ENCODE assay signal across 21 cellular contexts in the genomic region with DNA sequence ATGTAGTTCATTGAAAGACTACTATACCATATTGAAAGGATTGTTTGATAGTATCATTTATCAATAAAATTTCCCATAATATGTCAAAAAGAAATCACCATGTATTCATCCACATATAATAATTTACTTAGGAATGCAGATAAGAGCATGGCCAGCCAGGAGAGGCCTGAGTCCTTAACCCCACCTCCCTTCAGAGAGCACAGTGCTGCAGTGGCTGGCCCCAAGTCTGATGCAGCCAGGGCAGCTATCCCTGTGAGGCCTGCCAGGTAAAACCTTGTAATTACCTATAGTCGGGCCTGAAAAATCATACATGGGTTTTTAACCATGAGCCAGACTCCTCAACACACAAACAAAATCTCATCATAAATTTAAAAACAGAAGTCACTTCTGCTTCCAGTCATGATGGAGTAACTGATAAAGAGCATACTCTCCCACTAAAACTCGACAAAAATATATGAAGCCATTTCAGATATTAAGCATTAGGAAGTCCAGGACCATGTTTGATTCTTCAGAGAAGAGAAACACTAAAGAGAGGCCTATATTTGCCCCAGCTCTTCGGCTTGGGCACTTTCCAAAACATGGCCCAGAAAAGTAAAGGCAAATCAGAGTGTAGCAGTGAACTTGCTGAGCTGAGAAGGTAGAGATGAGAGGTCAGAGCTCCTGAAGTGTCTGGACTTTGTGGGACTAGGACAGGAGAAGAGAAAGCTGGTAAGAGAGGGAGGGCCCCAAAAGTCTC.
"Had no signal": no experiment of that assay in that cellular context is flagged by ENCODE, and none has a peak within 500 bp of the region (broad histone marks: within the 10 kb centered on the region; RNA-seq: fewer than 3 reads in every experiment).

No MANE protein-coding gene starts in this region.

- H3K36me3 ChIP-seq: adrenal gland, neutrophil, suprapubic skin, tibial artery, upper lobe of right lung had no signal

- DNase-seq: activated CD4-positive, alpha-beta T cell treated with anti-CD3 and anti-CD28 coated beads for 4 hours; activated CD4-positive, alpha-beta T cell treated with anti-CD3 and anti-CD28 coated beads, Interleukin-2, amount 50 U/mL, for 48 hours; activated CD8-positive, alpha-beta memory T cell treated with anti-CD3 and anti-CD28 coated beads for 24 hours; activated effector memory CD4-positive, alpha-beta T cell treated with anti-CD3 and anti-CD28 coated beads, Interleukin-2, amount 50 U/mL, for 16 hours; activated naive CD4-positive, alpha-beta T cell treated with anti-CD3 and anti-CD28 coated beads for 36 hours; activated naive CD8-positive, alpha-beta T cell treated with anti-CD3 and anti-CD28 coated beads for 36 hours; adrenal gland; caudate nucleus; head of caudate nucleus; hippocampal formation; left cardiac atrium; left ventricle myocardium superior; psoas muscle; stimulated activated CD4-positive, alpha-beta T cell treated with anti-CD3 and anti-CD28 coated beads, Interleukin-15, amount 100 ng/mL, for 24 hours; stimulated activated CD4-positive, alpha-beta T cell treated with anti-CD3 and anti-CD28 coated beads, Interleukin-2, amount 100 ng/mL, for 24 hours; stimulated activated naive CD4-positive, alpha-beta T cell; tibial artery; upper lobe of right lung had no signal

- H3K27ac Mint-ChIP-seq: activated naive CD4-positive, alpha-beta T cell treated with anti-CD3 and anti-CD28 coated beads for 36 hours; activated naive CD8-positive, alpha-beta T cell treated with anti-CD3 and anti-CD28 coated beads for 36 hours; nephron had no signal

- H3K27me3 ChIP-seq: adrenal gland, neutrophil, suprapubic skin, upper lobe of right lung had no signal

- H3K9me3 ChIP-seq: adrenal gland, neutrophil, psoas muscle, upper lobe of right lung had no signal

- H3K4me3 Mint-ChIP-seq: activated naive CD4-positive, alpha-beta T cell treated with anti-CD3 and anti-CD28 coated beads for 36 hours; activated naive CD8-positive, alpha-beta T cell treated with anti-CD3 and anti-CD28 coated beads for 36 hours; nephron had no signal

- H3K27ac ChIP-seq: adrenal gland, neutrophil, psoas muscle, suprapubic skin, tibial artery, upper lobe of right lung had no signal

- H3K4me1 ChIP-seq: adrenal gland, psoas muscle, suprapubic skin, tibial artery, upper lobe of right lung had no signal

- ATAC-seq: psoas muscle had no signal

- H3K4me1 Mint-ChIP-seq: activated naive CD8-positive, alpha-beta T cell treated with anti-CD3 and anti-CD28 coated beads for 36 hours had no signal

- H3K4me3 ChIP-seq: adrenal gland, psoas muscle, suprapubic skin, tibial artery, upper lobe of right lung had no signal

- H3K36me3 Mint-ChIP-seq: activated naive CD8-positive, alpha-beta T cell treated with anti-CD3 and anti-CD28 coated beads for 36 hours had no signal
